ENCODE assay signal across 2 cellular contexts in the genomic region with DNA sequence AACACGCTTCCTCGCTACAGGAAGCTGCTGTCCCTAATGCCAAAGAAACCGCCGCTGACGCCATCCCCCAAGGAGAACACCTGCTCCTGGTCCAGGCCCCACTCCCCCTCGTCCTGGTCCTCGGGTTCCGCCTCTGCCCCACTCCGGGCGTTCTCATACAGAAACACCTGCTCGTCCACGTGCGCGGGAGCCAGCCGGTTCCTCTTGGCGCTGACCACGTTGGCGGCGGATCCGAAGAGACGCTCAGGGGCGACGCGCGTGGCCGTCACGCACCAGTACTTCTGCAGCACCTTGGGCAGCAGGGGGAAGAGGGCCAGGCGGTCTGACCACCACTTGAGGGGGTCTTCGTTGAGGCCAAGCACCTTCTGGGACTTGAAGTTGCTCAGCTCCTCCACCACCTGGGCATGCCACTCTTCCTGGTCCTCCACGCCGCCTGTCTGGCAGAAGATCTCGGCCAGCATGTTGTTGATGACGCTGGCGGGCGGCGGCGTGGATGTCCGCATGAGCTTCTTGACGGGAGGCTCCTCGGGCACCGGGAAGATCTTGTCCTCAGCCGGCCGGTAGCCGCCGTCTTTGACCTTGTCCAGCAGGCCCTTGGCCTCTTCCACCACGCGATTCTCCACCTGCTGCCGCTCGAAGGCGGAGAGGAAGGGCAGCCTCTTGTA.
TF ChIP-seq lines count a peak whose summit lies in the region.

No MANE protein-coding gene starts in this region.

TF ChIP-seq in WTC11, 78 proteins besides CTCF, POLR2A, EP300 and RAD21:
- TF ChIP-seq, protein P1, sequence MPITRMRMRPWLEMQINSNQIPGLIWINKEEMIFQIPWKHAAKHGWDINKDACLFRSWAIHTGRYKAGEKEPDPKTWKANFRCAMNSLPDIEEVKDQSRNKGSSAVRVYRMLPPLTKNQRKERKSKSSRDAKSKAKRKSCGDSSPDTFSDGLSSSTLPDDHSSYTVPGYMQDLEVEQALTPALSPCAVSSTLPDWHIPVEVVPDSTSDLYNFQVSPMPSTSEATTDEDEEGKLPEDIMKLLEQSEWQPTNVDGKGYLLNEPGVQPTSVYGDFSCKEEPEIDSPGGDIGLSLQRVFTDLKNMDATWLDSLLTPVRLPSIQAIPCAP (CRISPR knock-in tag; IDR thresholded peaks at IDR 0.05): no peak
- no peak for TF ChIP-seq JAZF1 (CRISPR knock-in tag; IDR thresholded peaks at IDR 0.05)
- no peak for TF ChIP-seq ATF1 (CRISPR knock-in tag; IDR thresholded peaks at IDR 0.05)
- TF ChIP-seq, protein P2, sequence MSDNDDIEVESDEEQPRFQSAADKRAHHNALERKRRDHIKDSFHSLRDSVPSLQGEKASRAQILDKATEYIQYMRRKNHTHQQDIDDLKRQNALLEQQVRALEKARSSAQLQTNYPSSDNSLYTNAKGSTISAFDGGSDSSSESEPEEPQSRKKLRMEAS (CRISPR knock-in tag; IDR thresholded peaks at IDR 0.05): no peak
- TF ChIP-seq, protein P3, sequence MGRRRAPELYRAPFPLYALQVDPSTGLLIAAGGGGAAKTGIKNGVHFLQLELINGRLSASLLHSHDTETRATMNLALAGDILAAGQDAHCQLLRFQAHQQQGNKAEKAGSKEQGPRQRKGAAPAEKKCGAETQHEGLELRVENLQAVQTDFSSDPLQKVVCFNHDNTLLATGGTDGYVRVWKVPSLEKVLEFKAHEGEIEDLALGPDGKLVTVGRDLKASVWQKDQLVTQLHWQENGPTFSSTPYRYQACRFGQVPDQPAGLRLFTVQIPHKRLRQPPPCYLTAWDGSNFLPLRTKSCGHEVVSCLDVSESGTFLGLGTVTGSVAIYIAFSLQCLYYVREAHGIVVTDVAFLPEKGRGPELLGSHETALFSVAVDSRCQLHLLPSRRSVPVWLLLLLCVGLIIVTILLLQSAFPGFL (CRISPR knock-in tag; IDR thresholded peaks at IDR 0.05; ENCODE audit: borderline replicate concordance): no peak
- TF ChIP-seq ZNF423 (CRISPR knock-in tag; IDR thresholded peaks at IDR 0.05): no peak
- TF ChIP-seq, protein P4, sequence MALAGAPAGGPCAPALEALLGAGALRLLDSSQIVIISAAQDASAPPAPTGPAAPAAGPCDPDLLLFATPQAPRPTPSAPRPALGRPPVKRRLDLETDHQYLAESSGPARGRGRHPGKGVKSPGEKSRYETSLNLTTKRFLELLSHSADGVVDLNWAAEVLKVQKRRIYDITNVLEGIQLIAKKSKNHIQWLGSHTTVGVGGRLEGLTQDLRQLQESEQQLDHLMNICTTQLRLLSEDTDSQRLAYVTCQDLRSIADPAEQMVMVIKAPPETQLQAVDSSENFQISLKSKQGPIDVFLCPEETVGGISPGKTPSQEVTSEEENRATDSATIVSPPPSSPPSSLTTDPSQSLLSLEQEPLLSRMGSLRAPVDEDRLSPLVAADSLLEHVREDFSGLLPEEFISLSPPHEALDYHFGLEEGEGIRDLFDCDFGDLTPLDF (CRISPR knock-in tag; IDR thresholded peaks at IDR 0.05): no peak
- TF ChIP-seq, protein P5, sequence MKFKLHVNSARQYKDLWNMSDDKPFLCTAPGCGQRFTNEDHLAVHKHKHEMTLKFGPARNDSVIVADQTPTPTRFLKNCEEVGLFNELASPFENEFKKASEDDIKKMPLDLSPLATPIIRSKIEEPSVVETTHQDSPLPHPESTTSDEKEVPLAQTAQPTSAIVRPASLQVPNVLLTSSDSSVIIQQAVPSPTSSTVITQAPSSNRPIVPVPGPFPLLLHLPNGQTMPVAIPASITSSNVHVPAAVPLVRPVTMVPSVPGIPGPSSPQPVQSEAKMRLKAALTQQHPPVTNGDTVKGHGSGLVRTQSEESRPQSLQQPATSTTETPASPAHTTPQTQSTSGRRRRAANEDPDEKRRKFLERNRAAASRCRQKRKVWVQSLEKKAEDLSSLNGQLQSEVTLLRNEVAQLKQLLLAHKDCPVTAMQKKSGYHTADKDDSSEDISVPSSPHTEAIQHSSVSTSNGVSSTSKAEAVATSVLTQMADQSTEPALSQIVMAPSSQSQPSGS (CRISPR knock-in tag; IDR thresholded peaks at IDR 0.05; ENCODE audit: borderline replicate concordance, low read depth): no peak
- no peak for TF ChIP-seq NR2C2 (CRISPR knock-in tag; IDR thresholded peaks at IDR 0.05)
- no peak for TF ChIP-seq PRRX2 (CRISPR knock-in tag; IDR thresholded peaks at IDR 0.05)
- TF ChIP-seq, protein P6, sequence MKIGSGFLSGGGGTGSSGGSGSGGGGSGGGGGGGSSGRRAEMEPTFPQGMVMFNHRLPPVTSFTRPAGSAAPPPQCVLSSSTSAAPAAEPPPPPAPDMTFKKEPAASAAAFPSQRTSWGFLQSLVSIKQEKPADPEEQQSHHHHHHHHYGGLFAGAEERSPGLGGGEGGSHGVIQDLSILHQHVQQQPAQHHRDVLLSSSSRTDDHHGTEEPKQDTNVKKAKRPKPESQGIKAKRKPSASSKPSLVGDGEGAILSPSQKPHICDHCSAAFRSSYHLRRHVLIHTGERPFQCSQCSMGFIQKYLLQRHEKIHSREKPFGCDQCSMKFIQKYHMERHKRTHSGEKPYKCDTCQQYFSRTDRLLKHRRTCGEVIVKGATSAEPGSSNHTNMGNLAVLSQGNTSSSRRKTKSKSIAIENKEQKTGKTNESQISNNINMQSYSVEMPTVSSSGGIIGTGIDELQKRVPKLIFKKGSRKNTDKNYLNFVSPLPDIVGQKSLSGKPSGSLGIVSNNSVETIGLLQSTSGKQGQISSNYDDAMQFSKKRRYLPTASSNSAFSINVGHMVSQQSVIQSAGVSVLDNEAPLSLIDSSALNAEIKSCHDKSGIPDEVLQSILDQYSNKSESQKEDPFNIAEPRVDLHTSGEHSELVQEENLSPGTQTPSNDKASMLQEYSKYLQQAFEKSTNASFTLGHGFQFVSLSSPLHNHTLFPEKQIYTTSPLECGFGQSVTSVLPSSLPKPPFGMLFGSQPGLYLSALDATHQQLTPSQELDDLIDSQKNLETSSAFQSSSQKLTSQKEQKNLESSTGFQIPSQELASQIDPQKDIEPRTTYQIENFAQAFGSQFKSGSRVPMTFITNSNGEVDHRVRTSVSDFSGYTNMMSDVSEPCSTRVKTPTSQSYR (CRISPR knock-in tag; IDR thresholded peaks at IDR 0.05): no peak
- TF ChIP-seq, protein P7, sequence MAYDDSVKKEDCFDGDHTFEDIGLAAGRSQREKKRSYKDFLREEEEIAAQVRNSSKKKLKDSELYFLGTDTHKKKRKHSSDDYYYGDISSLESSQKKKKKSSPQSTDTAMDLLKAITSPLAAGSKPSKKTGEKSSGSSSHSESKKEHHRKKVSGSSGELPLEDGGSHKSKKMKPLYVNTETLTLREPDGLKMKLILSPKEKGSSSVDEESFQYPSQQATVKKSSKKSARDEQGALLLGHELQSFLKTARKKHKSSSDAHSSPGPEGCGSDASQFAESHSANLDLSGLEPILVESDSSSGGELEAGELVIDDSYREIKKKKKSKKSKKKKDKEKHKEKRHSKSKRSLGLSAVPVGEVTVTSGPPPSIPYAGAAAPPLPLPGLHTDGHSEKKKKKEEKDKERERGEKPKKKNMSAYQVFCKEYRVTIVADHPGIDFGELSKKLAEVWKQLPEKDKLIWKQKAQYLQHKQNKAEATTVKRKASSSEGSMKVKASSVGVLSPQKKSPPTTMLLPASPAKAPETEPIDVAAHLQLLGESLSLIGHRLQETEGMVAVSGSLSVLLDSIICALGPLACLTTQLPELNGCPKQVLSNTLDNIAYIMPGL (CRISPR knock-in tag; IDR thresholded peaks at IDR 0.05): no peak

TF ChIP-seq in HepG2, 621 proteins besides CTCF, POLR2A, EP300 and RAD21:
- TF ChIP-seq SYNCRIP (IDR thresholded peaks at IDR 0.05; ENCODE audit: insufficient read depth, low read depth, low read length) (no peak), YEATS2 (CRISPR knock-in tag; IDR thresholded peaks at IDR 0.05; ENCODE audit: borderline replicate concordance) (no peak), AGO2 (optimal IDR thresholded peaks at IDR 0.05; ENCODE audit: low read depth, low read length) (peak; percentile 53), ZC3H13 (CRISPR knock-in tag; IDR thresholded peaks at IDR 0.05) (peak; percentile 2; the same call in 1 of the 2 replicates)
- TF ChIP-seq, protein P8, sequence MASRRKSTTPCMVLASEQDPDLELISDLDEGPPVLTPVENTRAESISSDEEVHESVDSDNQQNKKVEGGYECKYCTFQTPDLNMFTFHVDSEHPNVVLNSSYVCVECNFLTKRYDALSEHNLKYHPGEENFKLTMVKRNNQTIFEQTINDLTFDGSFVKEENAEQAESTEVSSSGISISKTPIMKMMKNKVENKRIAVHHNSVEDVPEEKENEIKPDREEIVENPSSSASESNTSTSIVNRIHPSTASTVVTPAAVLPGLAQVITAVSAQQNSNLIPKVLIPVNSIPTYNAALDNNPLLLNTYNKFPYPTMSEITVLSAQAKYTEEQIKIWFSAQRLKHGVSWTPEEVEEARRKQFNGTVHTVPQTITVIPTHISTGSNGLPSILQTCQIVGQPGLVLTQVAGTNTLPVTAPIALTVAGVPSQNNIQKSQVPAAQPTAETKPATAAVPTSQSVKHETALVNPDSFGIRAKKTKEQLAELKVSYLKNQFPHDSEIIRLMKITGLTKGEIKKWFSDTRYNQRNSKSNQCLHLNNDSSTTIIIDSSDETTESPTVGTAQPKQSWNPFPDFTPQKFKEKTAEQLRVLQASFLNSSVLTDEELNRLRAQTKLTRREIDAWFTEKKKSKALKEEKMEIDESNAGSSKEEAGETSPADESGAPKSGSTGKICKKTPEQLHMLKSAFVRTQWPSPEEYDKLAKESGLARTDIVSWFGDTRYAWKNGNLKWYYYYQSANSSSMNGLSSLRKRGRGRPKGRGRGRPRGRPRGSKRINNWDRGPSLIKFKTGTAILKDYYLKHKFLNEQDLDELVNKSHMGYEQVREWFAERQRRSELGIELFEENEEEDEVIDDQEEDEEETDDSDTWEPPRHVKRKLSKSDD (CRISPR knock-in tag; IDR thresholded peaks at IDR 0.05; ENCODE audit: low read depth): no peak
